In genomic region chr6:145028144-145028818, GRCh38 we compare ENCODE assay signal across 8 cellular contexts.
DNase-seq lines count a peak whose midpoint lies in the region; ATAC-seq and TF ChIP-seq lines count a peak whose summit lies in the region.

No MANE protein-coding gene starts in this region.

- no peak overlapping the region for H3K27ac ChIP-seq in neural cell (ENCODE audit: low read length)

- no peak overlapping the region for H3K4me3 ChIP-seq in neural cell (ENCODE audit: low read length)

- no peaks in the 10 kb centered on the region for H3K79me2 ChIP-seq in neural cell (replicated peaks; ENCODE audit: insufficient read depth, low read length)

- no peak overlapping the region for H3K4me3 Mint-ChIP-seq in endothelial cell (ENCODE audit: unreplicated experiment)

- no peak for TF ChIP-seq EP300 in neural cell (conservative IDR thresholded peaks at IDR 0.05; ENCODE audit: poor library complexity, severe bottlenecking)

- H3K9me3 ChIP-seq in neural cell (ENCODE audit: low read length), result no peaks in the 10 kb centered on the region

- TF ChIP-seq CTCF in endothelial cell (IDR thresholded peaks at IDR 0.05; ENCODE audit: unreplicated experiment) (no peak), neural cell (IDR thresholded peaks at IDR 0.05; ENCODE audit: poor library complexity, severe bottlenecking) (peak; percentile 70)

- ATAC-seq in GM18873 (IDR thresholded peaks at IDR 0.05; ENCODE audit: low FRiP score, unreplicated experiment) (peak; percentile 80), HG03342 (IDR thresholded peaks at IDR 0.05; ENCODE audit: unreplicated experiment) (peak; percentile 84)

- no peaks in the 10 kb centered on the region for H3K36me3 Mint-ChIP-seq in endothelial cell (ENCODE audit: low read depth, unreplicated experiment)

- DNase-seq in COLO829 (ENCODE audit: low spot score), result peak; percentile 65
- peak; percentile 20 to 51 for DNase-seq in NOMO-1 (lab: John Stamatoyannopoulos, UW; ENCODE audit: unreplicated experiment in 2 of 2)
- DNase-seq in endothelial cell (ENCODE audit: low spot score), result peak; percentile 14
- no peak for DNase-seq in effector CD4-positive, alpha-beta T cell
- DNase-seq in posterior cingulate gyrus, result no peak

- H3K27ac Mint-ChIP-seq in endothelial cell (ENCODE audit: unreplicated experiment), result no peak overlapping the region

- H3K9ac ChIP-seq in neural cell (ENCODE audit: low read length), result no peak overlapping the region

- peak; percentile 70 for TF ChIP-seq RAD21 in neural cell (conservative IDR thresholded peaks at IDR 0.05)

- H3F3A ChIP-seq in neural cell (ENCODE audit: insufficient read depth, low read length, poor library complexity, severe bottlenecking), result peaks cover 5% of the 10 kb centered on the region

- H3K4me1 Mint-ChIP-seq in endothelial cell (ENCODE audit: unreplicated experiment), result no peaks in the 10 kb centered on the region

- no peaks in the 10 kb centered on the region for H3K36me3 ChIP-seq in neural cell (ENCODE audit: insufficient read depth, low read length)

- no peaks in the 10 kb centered on the region for H3K27me3 ChIP-seq in neural cell (ENCODE audit: insufficient read depth, low read depth, low read length)

- no peak overlapping the region for H3K4me2 ChIP-seq in neural cell (ENCODE audit: low read length)

- H2AFZ ChIP-seq in neural cell (ENCODE audit: low read depth, low read length), result no peak overlapping the region

- H3K9me3 Mint-ChIP-seq in endothelial cell (ENCODE audit: unreplicated experiment), result no peaks in the 10 kb centered on the region

- no peaks in the 10 kb centered on the region for H4K20me1 ChIP-seq in neural cell (ENCODE audit: insufficient read depth)

- H3K9me2 ChIP-seq in neural cell (ENCODE audit: insufficient read depth, low read length), result no peaks in the 10 kb centered on the region

- no peaks in the 10 kb centered on the region for H3K27me3 Mint-ChIP-seq in endothelial cell (ENCODE audit: unreplicated experiment)

- intact Hi-C loops in posterior cingulate gyrus (cut with DNase I), result no loop called here

TF ChIP-seq in neural cell, 6 proteins besides CTCF, POLR2A, EP300 and RAD21:
- TF ChIP-seq MXI1 (conservative IDR thresholded peaks at IDR 0.05; ENCODE audit: poor library complexity, severe bottlenecking) (no peak), SMC3 (conservative IDR thresholded peaks at IDR 0.05; ENCODE audit: poor library complexity) (peak; percentile 72)

Comparison
In these comparisons a context has a peak if more than half of its experiments do, and no peak if none do; other contexts are left out.
1. DNase-seq: peak in COLO829 (single experiment), NOMO-1 (2 of 2) and endothelial cell (single experiment); none in effector CD4-positive, alpha-beta T cell (single experiment) and posterior cingulate gyrus (0 of 10).